Comparison of ENCODE assay signal across 8 cellular contexts in the genomic region with DNA sequence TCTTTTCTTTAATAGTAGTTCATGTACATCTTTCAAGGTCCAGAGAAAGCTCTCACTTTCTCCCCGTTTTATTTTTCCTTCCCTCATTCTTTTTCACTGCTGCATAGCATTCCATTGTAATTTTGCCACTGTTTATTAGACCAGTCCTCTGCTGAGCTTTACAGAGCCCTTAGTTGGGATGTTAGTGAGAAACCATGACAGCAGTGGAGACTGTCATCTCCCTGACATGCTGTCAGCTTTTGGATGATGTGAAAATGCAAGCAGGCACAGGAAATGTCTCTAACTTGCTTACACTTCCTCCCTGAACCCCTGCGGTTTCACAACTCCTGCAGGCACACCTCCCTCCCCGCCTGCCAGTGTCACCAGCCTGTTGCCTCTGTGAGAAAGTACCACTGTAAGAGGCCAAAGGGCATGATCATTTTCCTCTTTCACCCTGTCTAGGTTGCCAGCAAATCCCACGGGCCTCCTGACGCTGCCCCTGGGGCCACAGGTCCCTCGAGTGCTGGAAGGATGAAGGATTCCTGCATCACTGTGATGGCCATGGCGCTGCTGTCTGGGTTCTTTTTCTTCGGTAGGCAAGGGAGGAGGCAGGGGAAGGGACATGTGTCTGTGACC.
DNase-seq lines count a peak whose midpoint lies in the region; ATAC-seq and TF ChIP-seq lines count a peak whose summit lies in the region.

A gene (plus strand): TSS at position 415 of the 615 bp plus-strand sequence. CDS start 96 bp downstream, at position 511.

- DNase-seq in activated CD4-positive, alpha-beta T cell treated with anti-CD3 and anti-CD28 coated beads, Interleukin-2, amount 50 U/mL, for 24 hours (ENCODE audit: low read depth in 1 of 2, low spot score in 1 of 2) = peak; percentile 55 to 88
- DNase-seq in head of caudate nucleus (peak in 29 of 42 donors; percentile 12 to 60 (median 27)), NCI-H526 (lab: John Stamatoyannopoulos, UW) (no peak), GM03348 (ENCODE audit: low spot score) (no peak), DMS 273 treated with DMSO at 0.1 percent for 48 hours (lab: John Stamatoyannopoulos, UW) (no peak)
- DNase-seq in stimulated activated CD4-positive, alpha-beta T cell treated with anti-CD3 and anti-CD28 coated beads, Interleukin-4, amount 100 ng/mL, for 4 hours = peak; percentile 70 to 84

- intact Hi-C loops in head of caudate nucleus (cut with DNase I) = no loop called here

- TF ChIP-seq POLR2A in GM19099 (IDR thresholded peaks at IDR 0.05; ENCODE audit: extremely low read depth, insufficient read length, low read depth) = peak; percentile 61

- peak; percentile 43 for ATAC-seq in HG03521 (IDR thresholded peaks at IDR 0.05; ENCODE audit: unreplicated experiment)

Comparison
In these comparisons a context has a peak if more than half of its experiments do, and no peak if none do; other contexts are left out.
1. DNase-seq: peak in activated CD4-positive, alpha-beta T cell treated with anti-CD3 and anti-CD28 coated beads, Interleukin-2, amount 50 U/mL, for 24 hours (2 of 2), head of caudate nucleus (29 of 42) and stimulated activated CD4-positive, alpha-beta T cell treated with anti-CD3 and anti-CD28 coated beads, Interleukin-4, amount 100 ng/mL, for 4 hours (2 of 2); none in NCI-H526 (0 of 2), GM03348 (single experiment) and DMS 273 treated with DMSO at 0.1 percent for 48 hours (single experiment).